22 cellular contexts compared by ENCODE assay signal in the genomic region with DNA sequence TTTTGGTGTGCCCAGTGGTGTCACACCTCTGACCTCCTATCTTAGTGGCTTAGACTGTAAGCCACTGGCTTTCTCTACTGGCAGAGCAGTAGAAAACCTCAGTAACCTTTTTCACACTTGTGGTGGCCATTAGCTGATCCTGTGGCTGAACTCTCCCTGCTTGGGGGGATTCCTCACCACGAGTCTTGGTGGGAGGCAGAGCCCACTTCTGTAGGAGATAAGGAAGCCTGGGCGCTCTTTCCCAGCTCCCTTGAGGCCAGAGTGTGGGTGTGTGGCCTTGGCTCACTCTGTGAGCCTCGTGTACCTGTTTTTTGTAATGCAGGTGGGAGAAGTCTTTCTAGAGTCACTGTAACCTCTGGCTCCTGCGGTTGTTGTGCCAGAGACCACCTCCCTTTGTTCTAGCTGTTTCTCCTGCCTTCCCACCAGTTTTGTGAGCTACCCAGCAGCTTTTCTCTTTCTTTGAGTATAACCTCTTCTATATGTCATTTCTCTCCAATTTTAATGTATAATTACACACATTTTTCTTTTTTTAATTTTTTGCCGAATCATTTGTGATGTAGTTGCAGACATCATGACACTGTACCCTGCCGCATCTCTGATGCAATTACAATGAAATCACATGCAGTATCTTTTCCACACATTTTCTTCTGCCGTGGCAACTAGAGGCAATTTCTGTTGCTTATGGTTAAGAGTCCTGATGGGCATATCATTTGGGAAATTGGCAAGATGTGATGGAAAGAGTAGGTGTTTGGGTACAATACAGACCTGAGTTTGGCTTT. TPM values are rescaled to one million over a fixed set of nuclear protein-coding genes. Genes with fewer than 3 reads are reported as not detected.
"Had no signal": no experiment of that assay in that cellular context is flagged by ENCODE, and none has a peak within 500 bp of the region (broad histone marks: within the 10 kb centered on the region; RNA-seq: fewer than 3 reads in every experiment).

No MANE protein-coding gene starts in this region.

- ATAC-seq: activated CD4-positive, CD25-positive, alpha-beta regulatory T cell treated with anti-CD3 and anti-CD28 coated beads, Interleukin-2, amount 50 U/mL, for 24 hours; heart right ventricle; naive thymus-derived CD8-positive, alpha-beta T cell; right lobe of liver; SK-N-SH treated with all-trans-retinoic acid at 6 μM for 48 hours; T-cell had no signal

- H3K27me3 ChIP-seq: ascending aorta, esophagus muscularis mucosa, heart right ventricle, right lobe of liver had no signal

- H3K36me3 Mint-ChIP-seq: naive thymus-derived CD8-positive, alpha-beta T cell; T-cell had no signal

- H3K27ac ChIP-seq: ascending aorta, esophagus muscularis mucosa, heart right ventricle, neutrophil, parathyroid adenoma, right lobe of liver had no signal

- H3K4me3 Mint-ChIP-seq: activated CD4-positive, alpha-beta T cell treated with anti-CD3 and anti-CD28 coated beads, Interleukin-2, amount 10 ng/mL, durations not matched to agents 7 days and 5 days; activated T-helper 1 cell treated with anti-CD3 and anti-CD28 coated beads, Interleukin-12 subunit alpha, Interleukin-12 subunit beta, Interleukin-2, Interleukin-4 antibody, amounts not matched to agents 30 ng/mL and 10 ng/mL and 1 ng/mL, durations not matched to agents 14 hours and 24 hours and 36 hours; central memory CD8-positive, alpha-beta T cell; naive thymus-derived CD8-positive, alpha-beta T cell; T-cell had no signal

- H3K36me3 ChIP-seq: ascending aorta, esophagus muscularis mucosa, heart right ventricle, neutrophil, right lobe of liver had no signal

- H3K9me3 Mint-ChIP-seq: central memory CD8-positive, alpha-beta T cell; naive thymus-derived CD8-positive, alpha-beta T cell; T-cell had no signal

- H3K27ac Mint-ChIP-seq: activated CD4-positive, alpha-beta T cell treated with anti-CD3 and anti-CD28 coated beads, Interleukin-2, amount 10 ng/mL, durations not matched to agents 7 days and 5 days; activated T-helper 1 cell treated with anti-CD3 and anti-CD28 coated beads, Interleukin-12 subunit alpha, Interleukin-12 subunit beta, Interleukin-2, Interleukin-4 antibody, amounts not matched to agents 30 ng/mL and 10 ng/mL and 1 ng/mL, durations not matched to agents 14 hours and 24 hours and 36 hours; naive thymus-derived CD8-positive, alpha-beta T cell; T-cell had no signal

- H3K27me3 Mint-ChIP-seq: central memory CD8-positive, alpha-beta T cell; naive thymus-derived CD8-positive, alpha-beta T cell; T-cell had no signal

- DNase-seq: activated CD4-positive, alpha-beta T cell treated with anti-CD3 and anti-CD28 coated beads, Interleukin-2, amount 10 ng/mL, durations not matched to agents 7 days and 5 days; activated naive CD4-positive, alpha-beta T cell; cortex of kidney; effector CD4-positive, alpha-beta T cell; heart right ventricle; mesenchymal stem cell; naive thymus-derived CD8-positive, alpha-beta T cell; right lobe of liver; small intestine; stimulated activated CD4-positive, alpha-beta T cell treated with anti-CD3 and anti-CD28 coated beads, Interleukin-15, amount 100 ng/mL, for 24 hours; stimulated activated CD4-positive, alpha-beta T cell treated with anti-CD3 and anti-CD28 coated beads, Interleukin-2, amount 100 ng/mL, for 48 hours; T-cell; T1000 had no signal

- H3K4me3 ChIP-seq: ascending aorta, esophagus muscularis mucosa, heart right ventricle, right lobe of liver had no signal

- H3K4me1 ChIP-seq: ascending aorta, esophagus muscularis mucosa, parathyroid adenoma, right lobe of liver had no signal

- H3K9me3 ChIP-seq: ascending aorta, esophagus muscularis mucosa, heart right ventricle, neutrophil, right lobe of liver had no signal

RNA-seq across cellular contexts. Expression of a gene that starts 13.8 kb away (rescaled TPM):
- total RNA-seq: activated CD4-positive, alpha-beta T cell treated with anti-CD3 and anti-CD28 coated beads, Interleukin-2, amount 10 ng/mL, durations not matched to agents 7 days and 5 days; activated CD8-positive, alpha-beta memory T cell treated with anti-CD3 and anti-CD28 coated beads for 36 hours; ascending aorta; naive thymus-derived CD8-positive, alpha-beta T cell had no signal
- polyA plus RNA-seq: naive thymus-derived CD8-positive, alpha-beta T cell had no signal
